In genomic region chr11:86645212-86645611, GRCh38 we compare ENCODE assay signal across 2 cellular contexts. TPM values are rescaled to one million over a fixed set of nuclear protein-coding genes. Genes with fewer than 3 reads are reported as not detected.
"Had no signal": no experiment of that assay in that cellular context is flagged by ENCODE, and none has a peak within 500 bp of the region (broad histone marks: within the 10 kb centered on the region; RNA-seq: fewer than 3 reads in every experiment).

No MANE protein-coding gene starts in this region.

RNA-seq across cellular contexts. Expression of gene ME3, which starts 27.2 kb away (rescaled TPM):
- total RNA-seq: SJCRH30, SK-MEL-5 had no signal
